Comparison of ENCODE assay signal across 26 cellular contexts in the genomic region with DNA sequence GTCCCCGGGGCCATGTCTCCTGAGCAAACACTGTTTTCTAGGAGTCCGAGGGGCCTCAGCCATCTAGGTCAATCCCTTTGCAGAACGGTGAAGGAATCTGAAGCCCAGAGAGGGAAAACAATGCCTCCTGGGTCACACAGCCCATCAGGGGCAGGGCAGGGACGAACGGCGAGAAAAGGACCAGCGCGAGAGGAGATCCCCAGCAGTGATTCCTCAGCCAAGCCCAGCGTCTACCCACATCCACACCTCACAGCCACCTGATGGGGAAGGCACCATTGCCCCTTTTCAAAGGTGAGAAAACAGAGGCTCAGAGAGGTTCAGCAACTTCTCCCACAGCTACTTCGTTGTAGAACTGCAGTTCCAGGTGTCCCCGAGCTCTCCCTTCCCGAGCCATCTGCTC. TPM values are rescaled to one million over a fixed set of nuclear protein-coding genes. Genes with fewer than 3 reads are reported as not detected.
"Had no signal": no experiment of that assay in that cellular context is flagged by ENCODE, and none has a peak within 500 bp of the region (broad histone marks: within the 10 kb centered on the region; RNA-seq: fewer than 3 reads in every experiment).

No MANE protein-coding gene starts in this region.

- H3K36me3 ChIP-seq: left ventricle myocardium inferior, ovary, right atrium auricular region, suprapubic skin, thoracic aorta, tibial artery, upper lobe of right lung, uterus had no signal

- DNase-seq: islet precursor cell; left ventricle myocardium inferior; mesendoderm; naive B cell; natural killer cell; nephron progenitor cell; nucleus accumbens; ovary; stimulated activated CD4-positive, alpha-beta T cell treated with anti-CD3 and anti-CD28 coated beads, Interleukin-12 subunit alpha, Interleukin-12 subunit beta, amount 100 ng/mL, for 4 hours; stimulated activated CD4-positive, alpha-beta T cell treated with anti-CD3 and anti-CD28 coated beads, Interleukin-15, amount 100 ng/mL, for 24 hours; stimulated activated CD4-positive, alpha-beta T cell treated with anti-CD3 and anti-CD28 coated beads, Interleukin-2, amount 100 ng/mL, for 24 hours; stimulated activated CD4-positive, alpha-beta T cell treated with anti-CD3 and anti-CD28 coated beads, Interleukin-4, amount 100 ng/mL, for 1 hour; stimulated activated naive CD4-positive, alpha-beta T cell; tibial artery; trophoblast cell; upper lobe of right lung; uterus had no signal

- H3K4me3 ChIP-seq: hepatocyte, left ventricle myocardium inferior, lung, ovary, right atrium auricular region, skin epidermis, suprapubic skin, thoracic aorta, tibial artery, upper lobe of right lung, uterus had no signal

- ATAC-seq: natural killer cell, sciatic nerve, upper lobe of right lung had no signal

- H3K9me3 ChIP-seq: suprapubic skin had no signal

- H3K27me3 ChIP-seq: ovary, right atrium auricular region had no signal

- H3K4me1 ChIP-seq: right atrium auricular region, tibial artery, upper lobe of right lung, uterus had no signal

- H3K4me2 ChIP-seq: hepatocyte had no signal

- H3K27ac ChIP-seq: hepatocyte, left ventricle myocardium inferior, ovary, right atrium auricular region, skin epidermis, suprapubic skin, thoracic aorta, tibial artery, upper lobe of right lung, uterus had no signal

- H3K79me2 ChIP-seq: hepatocyte had no signal

- H2AFZ ChIP-seq: hepatocyte had no signal

RNA-seq across cellular contexts. Expression of a gene that starts 31.7 kb away (rescaled TPM):
- total RNA-seq: mononuclear cell, pulmonary artery endothelial cell had no signal
